Comparison of ENCODE assay signal across 14 cellular contexts in genomic region chr13:33206425-33206824, GRCh38.
A peak's percentile ranks its signal among the peaks of the same experiment; 100 is the strongest.
DNase-seq lines count a peak whose midpoint lies in the region; FAIRE-seq and TF ChIP-seq lines count a peak whose summit lies in the region.
"Had no signal": no experiment of that assay in that cellular context is flagged by ENCODE, and none has a peak within 500 bp of the region (broad histone marks: within the 10 kb centered on the region; RNA-seq: fewer than 3 reads in every experiment).

No MANE protein-coding gene starts in this region.

- peak overlapping the region; percentile 94 for H3K27ac ChIP-seq in muscle layer of duodenum (ENCODE audit: low read length)
- H3K27ac ChIP-seq in uterus = peak overlapping the region; percentile 76 to 90
- H3K27ac ChIP-seq: A549, HL-60, SJCRH30 had no signal

- H3K9me3 ChIP-seq in muscle layer of duodenum (ENCODE audit: control insufficient read depth in 1 of 2, low read length in 2 of 2) (no peaks in the 10 kb centered on the region), uterus (no peaks in the 10 kb centered on the region)
- H3K9me3 ChIP-seq: A549, SJCRH30 had no signal

- H3K27me3 Mint-ChIP-seq in activated CD4-positive, alpha-beta T cell treated with anti-CD3 and anti-CD28 coated beads, Interleukin-2, amount 10 ng/mL, durations not matched to agents 24 days and 14 days = peaks cover under 1% of the 10 kb centered on the region
- no peaks in the 10 kb centered on the region for H3K27me3 Mint-ChIP-seq in dendritic cell treated with granulocyte-macrophage colony-stimulating factor and Interleukin-4, amounts not matched to agents 40 ng/mL and 50 ng/mL, for 4 days

- no peak for TF ChIP-seq CTCF in uterus (IDR thresholded peaks at IDR 0.05)
- TF ChIP-seq CTCF in D721Med (IDR thresholded peaks at IDR 0.05; ENCODE audit: insufficient read depth, missing control alignments) = no peak

- no peak overlapping the region for H3K4me3 Mint-ChIP-seq in activated CD4-positive, alpha-beta T cell treated with anti-CD3 and anti-CD28 coated beads, Interleukin-2, amount 10 ng/mL, durations not matched to agents 24 days and 14 days
- no peak overlapping the region for H3K4me3 Mint-ChIP-seq in dendritic cell treated with granulocyte-macrophage colony-stimulating factor and Interleukin-4, amounts not matched to agents 40 ng/mL and 50 ng/mL, for 4 days
- H3K4me3 Mint-ChIP-seq: activated CD4-positive, alpha-beta T cell treated with anti-CD3 and anti-CD28 coated beads, Interleukin-2, amount 10 ng/mL, durations not matched to agents 7 days and 5 days had no signal

- no peak for TF ChIP-seq POLR2A in uterus (IDR thresholded peaks at IDR 0.05)

- H3K4me1 Mint-ChIP-seq in activated CD4-positive, alpha-beta T cell treated with anti-CD3 and anti-CD28 coated beads, Interleukin-2, amount 10 ng/mL, durations not matched to agents 24 days and 14 days = peaks cover 47% of the 10 kb centered on the region
- H3K4me1 Mint-ChIP-seq in dendritic cell treated with granulocyte-macrophage colony-stimulating factor and Interleukin-4, amounts not matched to agents 40 ng/mL and 50 ng/mL, for 4 days (ENCODE audit: low read depth) = peaks cover 48% of the 10 kb centered on the region

- no peaks in the 10 kb centered on the region for H3K36me3 ChIP-seq in muscle layer of duodenum (ENCODE audit: control insufficient read depth in 1 of 2, insufficient read depth in 2 of 2, low read length in 2 of 2)
- H3K36me3 ChIP-seq in uterus = no peaks in the 10 kb centered on the region

- peaks cover 8% of the 10 kb centered on the region for H3K36me3 Mint-ChIP-seq in activated CD4-positive, alpha-beta T cell treated with anti-CD3 and anti-CD28 coated beads, Interleukin-2, amount 10 ng/mL, durations not matched to agents 24 days and 14 days (ENCODE audit: low read depth)
- no peaks in the 10 kb centered on the region for H3K36me3 Mint-ChIP-seq in dendritic cell treated with granulocyte-macrophage colony-stimulating factor and Interleukin-4, amounts not matched to agents 40 ng/mL and 50 ng/mL, for 4 days (ENCODE audit: low read depth)

- no peak for DNase-seq in activated CD4-positive, alpha-beta T cell treated with anti-CD3 and anti-CD28 coated beads, Interleukin-2, amount 10 ng/mL, durations not matched to agents 24 days and 14 days
- no peak for DNase-seq in activated CD4-positive, alpha-beta T cell treated with anti-CD3 and anti-CD28 coated beads for 1 hour
- DNase-seq in uterus = no peak
- DNase-seq in activated naive CD4-positive, alpha-beta T cell treated with Interleukin-2 at 50 U/mL for 16 hours = no peak
- no peak for DNase-seq in DMS79 (lab: John Stamatoyannopoulos, UW)
- no peak for DNase-seq in D721Med (ENCODE audit: insufficient read length, low spot score)
- DNase-seq: activated CD4-positive, alpha-beta T cell treated with anti-CD3 and anti-CD28 coated beads, Interleukin-2, amount 10 ng/mL, durations not matched to agents 7 days and 5 days; activated effector memory CD4-positive, alpha-beta T cell treated with anti-CD3 and anti-CD28 coated beads, Interleukin-2, amount 50 U/mL, for 16 hours; DMS53 had no signal

- peaks cover 6% of the 10 kb centered on the region for H3K9me3 Mint-ChIP-seq in activated CD4-positive, alpha-beta T cell treated with anti-CD3 and anti-CD28 coated beads, Interleukin-2, amount 10 ng/mL, durations not matched to agents 24 days and 14 days
- no peaks in the 10 kb centered on the region for H3K9me3 Mint-ChIP-seq in dendritic cell treated with granulocyte-macrophage colony-stimulating factor and Interleukin-4, amounts not matched to agents 40 ng/mL and 50 ng/mL, for 4 days
- H3K9me3 Mint-ChIP-seq: activated CD4-positive, alpha-beta T cell treated with anti-CD3 and anti-CD28 coated beads, Interleukin-2, amount 10 ng/mL, durations not matched to agents 7 days and 5 days had no signal

- peak overlapping the region; percentile 89 for H3K27ac Mint-ChIP-seq in activated CD4-positive, alpha-beta T cell treated with anti-CD3 and anti-CD28 coated beads, Interleukin-2, amount 10 ng/mL, durations not matched to agents 24 days and 14 days
- H3K27ac Mint-ChIP-seq in dendritic cell treated with granulocyte-macrophage colony-stimulating factor and Interleukin-4, amounts not matched to agents 40 ng/mL and 50 ng/mL, for 4 days = peak overlapping the region; percentile 46

- H3K27me3 ChIP-seq in muscle layer of duodenum (ENCODE audit: low read depth, low read length) (no peaks in the 10 kb centered on the region), uterus (no peaks in the 10 kb centered on the region)
- H3K27me3 ChIP-seq: SJCRH30 had no signal

- no peak for FAIRE-seq in D721Med (lab: Jason Lieb, UNC)
- FAIRE-seq: A549 had no signal

- intact Hi-C loops in activated CD4-positive, alpha-beta T cell treated with anti-CD3 and anti-CD28 coated beads, Interleukin-2, amount 10 ng/mL, durations not matched to agents 24 days and 14 days (cut with micrococcal nuclease) = loop anchor here (5.0 to 10.0 kb wide), 2 partner anchors 189 to 622 kb away; partner anchors contain the start of genes KL and PDS5B
- intact Hi-C loops in dendritic cell treated with granulocyte-macrophage colony-stimulating factor and Interleukin-4, amounts not matched to agents 40 ng/mL and 50 ng/mL, for 4 days (cut with micrococcal nuclease) = loop anchor here (10.0 kb wide), 1 partner anchor 102 kb away; no protein-coding TSS in a partner anchor
- intact Hi-C loops in uterus (cut with DNase I; ENCODE audit: low total_unique reads) = no loop called here

- H3K4me3 ChIP-seq in muscle layer of duodenum (ENCODE audit: low read depth in 1 of 2, low read length in 2 of 2) (peak overlapping the region; percentile 6 to 47), uterus (no peak overlapping the region)
- H3K4me3 ChIP-seq: A549, SJCRH30 had no signal

- H3K4me1 ChIP-seq in muscle layer of duodenum (ENCODE audit: control insufficient read depth in 1 of 2, insufficient read depth in 2 of 2, low read length in 2 of 2) (peaks cover 25 to 40% of the 10 kb centered on the region in 2 donors), uterus (no peaks in the 10 kb centered on the region)
- H3K4me1 ChIP-seq: A549 had no signal

Comparison
In these comparisons a context has a peak if more than half of its experiments do, and no peak if none do; other contexts are left out.
1. H3K4me3 ChIP-seq: peak in muscle layer of duodenum (2 of 2); none in uterus (0 of 2).